In genomic region chr17:62794666-62794971, GRCh38 we compare ENCODE assay signal across 21 cellular contexts. TPM values are rescaled to one million over a fixed set of nuclear protein-coding genes. Genes with fewer than 3 reads are reported as not detected.
DNase-seq lines count a peak whose midpoint lies in the region; FAIRE-seq and TF ChIP-seq lines count a peak whose summit lies in the region.
"Had no signal": no experiment of that assay in that cellular context is flagged by ENCODE, and none has a peak within 500 bp of the region (broad histone marks: within the 10 kb centered on the region; RNA-seq: fewer than 3 reads in every experiment).

No MANE protein-coding gene starts in this region.

- H3K36me3 ChIP-seq in MM.1S (replicated peaks; ENCODE audit: insufficient read depth, low read length) (no peaks in the 10 kb centered on the region), astrocyte (ENCODE audit: insufficient read depth, low read length) (no peaks in the 10 kb centered on the region), thyroid gland (no peaks in the 10 kb centered on the region)
- H3K36me3 ChIP-seq: heart right ventricle, vagina had no signal

- H4K20me1 ChIP-seq in MM.1S (ENCODE audit: insufficient read depth, low read length), result no peaks in the 10 kb centered on the region
- H4K20me1 ChIP-seq in astrocyte (ENCODE audit: insufficient read depth, low read length), result no peaks in the 10 kb centered on the region

- no peaks in the 10 kb centered on the region for H3K79me2 ChIP-seq in MM.1S (ENCODE audit: low read length)
- H3K79me2 ChIP-seq in astrocyte (ENCODE audit: insufficient read depth, low read length), result no peaks in the 10 kb centered on the region

- 55 to 75% methylated on average over 4 of the region's 4 CpGs for WGBS in thyroid gland, 2 donors

- H3K9me3 ChIP-seq in MM.1S (replicated peaks; ENCODE audit: insufficient read depth, low read length) (no peaks in the 10 kb centered on the region), astrocyte (ENCODE audit: insufficient read depth, low read depth, low read length) (no peaks in the 10 kb centered on the region), thyroid gland (no peaks in the 10 kb centered on the region)
- H3K9me3 ChIP-seq: heart right ventricle, vagina had no signal

- H3K27ac ChIP-seq in MM.1S (ENCODE audit: low read length), result no peak overlapping the region
- H3K27ac ChIP-seq in astrocyte (ENCODE audit: low read depth, low read length), result no peak overlapping the region
- H3K27ac ChIP-seq in thyroid gland, result no peak overlapping the region
- H3K27ac ChIP-seq: heart right ventricle, vagina had no signal

- H3K4me2 ChIP-seq in MM.1S (ENCODE audit: low read depth, low read length), result peak overlapping the region; percentile 28
- H3K4me2 ChIP-seq in astrocyte (ENCODE audit: low read length), result no peak overlapping the region

- H3K4me3 ChIP-seq in MM.1S (ENCODE audit: low read length) (no peak overlapping the region), astrocyte (ENCODE audit: insufficient read depth, low read depth, low read length) (no peak overlapping the region), thyroid gland (replicated peaks in 1 of 3) (no peak overlapping the region)
- H3K4me3 ChIP-seq: heart right ventricle, vagina had no signal

- peaks cover 48% of the 10 kb centered on the region for H3K27me3 Mint-ChIP-seq in activated T-cell treated with anti-CD3 and anti-CD28 coated beads, Interleukin-2, amount 50 U/mL, for 24 hours
- no peaks in the 10 kb centered on the region for H3K27me3 Mint-ChIP-seq in astrocyte (ENCODE audit: low read depth, unreplicated experiment)

- intact Hi-C loops in thyroid gland (cut with DNase I), result no loop called here

- no peaks in the 10 kb centered on the region for H3F3A ChIP-seq in MM.1S (ENCODE audit: insufficient read depth, low read length)

- H3K4me1 Mint-ChIP-seq in activated T-cell treated with anti-CD3 and anti-CD28 coated beads, Interleukin-2, amount 50 U/mL, for 24 hours (ENCODE audit: low read depth), result peaks cover 13% of the 10 kb centered on the region
- peaks cover 33% of the 10 kb centered on the region for H3K4me1 Mint-ChIP-seq in astrocyte (ENCODE audit: low read depth, unreplicated experiment)

- H3K9me3 Mint-ChIP-seq in activated T-cell treated with anti-CD3 and anti-CD28 coated beads, Interleukin-2, amount 50 U/mL, for 24 hours, result no peaks in the 10 kb centered on the region
- H3K9me3 Mint-ChIP-seq in astrocyte (ENCODE audit: unreplicated experiment), result no peaks in the 10 kb centered on the region

- H3K36me3 Mint-ChIP-seq in activated T-cell treated with anti-CD3 and anti-CD28 coated beads, Interleukin-2, amount 50 U/mL, for 24 hours (ENCODE audit: low read depth), result no peaks in the 10 kb centered on the region
- H3K36me3 Mint-ChIP-seq in astrocyte (ENCODE audit: low read depth, unreplicated experiment), result no peaks in the 10 kb centered on the region
- H3K36me3 Mint-ChIP-seq: brain had no signal

- peak overlapping the region; percentile 24; the same call in 1 of the 2 replicates for H2AFZ ChIP-seq in MM.1S (ENCODE audit: low read length)
- no peak overlapping the region for H2AFZ ChIP-seq in astrocyte (ENCODE audit: low read depth, low read length)

- no peak for FAIRE-seq in astrocyte (lab: Jason Lieb, UNC)
- no peak for FAIRE-seq in GM12892 (lab: Jason Lieb, UNC)
- FAIRE-seq: HepG2 had no signal

- H3K27ac Mint-ChIP-seq in activated T-cell treated with anti-CD3 and anti-CD28 coated beads, Interleukin-2, amount 50 U/mL, for 24 hours, result no peak overlapping the region
- no peak overlapping the region for H3K27ac Mint-ChIP-seq in astrocyte (ENCODE audit: unreplicated experiment)
- H3K27ac Mint-ChIP-seq: brain had no signal

- H3K4me1 ChIP-seq in MM.1S (ENCODE audit: low read length) (no peaks in the 10 kb centered on the region), astrocyte (ENCODE audit: insufficient read depth, low read length) (peaks cover 26% of the 10 kb centered on the region), thyroid gland (no peaks in the 10 kb centered on the region)
- H3K4me1 ChIP-seq: vagina had no signal

- H3K9me2 ChIP-seq in MM.1S (replicated peaks; ENCODE audit: insufficient read depth, low read length), result no peaks in the 10 kb centered on the region

- H3K9ac ChIP-seq in MM.1S (ENCODE audit: low read length), result no peak overlapping the region
- no peak overlapping the region for H3K9ac ChIP-seq in astrocyte (ENCODE audit: low read length)

- H3K27me3 ChIP-seq in MM.1S (replicated peaks; ENCODE audit: insufficient read depth, low read length), result no peaks in the 10 kb centered on the region
- no peaks in the 10 kb centered on the region for H3K27me3 ChIP-seq in astrocyte (ENCODE audit: insufficient read depth, low read length)
- no peaks in the 10 kb centered on the region for H3K27me3 ChIP-seq in thyroid gland
- H3K27me3 ChIP-seq: vagina had no signal

- TF ChIP-seq CTCF in MM.1S (IDR thresholded peaks at IDR 0.05; ENCODE audit: low read length) (no peak), astrocyte (IDR thresholded peaks at IDR 0.05; ENCODE audit: insufficient read depth, low read depth, low read length) (no peak), thyroid gland (IDR thresholded peaks at IDR 0.05) (no peak)

- DNase-seq in activated T-cell treated with anti-CD3 and anti-CD28 coated beads, Interleukin-2, amount 50 U/mL, for 24 hours, result no peak
- DNase-seq in activated T-cell treated with anti-CD3 and anti-CD28 coated beads, Interleukin-2, amount 50 U/mL, for 48 hours, result no peak
- DNase-seq in MM.1S, result no peak
- DNase-seq in astrocyte (ENCODE audit: low read depth), result no peak
- peak; percentile 28 for DNase-seq in pons (ENCODE audit: low spot score)
- no peak for DNase-seq in GM12892 (ENCODE audit: insufficient read length)
- DNase-seq in thyroid gland, result no peak
- no peak for DNase-seq in T1000 (lab: John Stamatoyannopoulos, UW)
- DNase-seq: activated CD4-positive, alpha-beta T cell treated with anti-CD3 and anti-CD28 coated beads for 4 hours; activated effector memory CD4-positive, alpha-beta T cell treated with Interleukin-2 at 50 U/mL for 16 hours; heart right ventricle; kidney glomerular epithelial cell; NCI-H1048; NCI-H2171 treated with DMSO at 0.1 percent for 48 hours; posterior cingulate gyrus had no signal

- no peak for TF ChIP-seq POLR2A in GM12892 (IDR thresholded peaks at IDR 0.05; ENCODE audit: low read depth, low read length)
- TF ChIP-seq POLR2A in thyroid gland (IDR thresholded peaks at IDR 0.05), result no peak

- peak overlapping the region; percentile 9 for H3K4me3 Mint-ChIP-seq in activated T-cell treated with anti-CD3 and anti-CD28 coated beads, Interleukin-2, amount 50 U/mL, for 24 hours
- H3K4me3 Mint-ChIP-seq in astrocyte (ENCODE audit: unreplicated experiment), result peak overlapping the region; percentile 9
- H3K4me3 Mint-ChIP-seq: brain had no signal

RNA-seq across cellular contexts. Expression of gene MARCHF10, which starts 13.5 kb away (rescaled TPM):
- total RNA-seq in astrocyte (not detected in 2 replicates), thyroid gland (under 1 TPM in 2 of 4 donors, not detected in 2; 0.29 to 0.81 TPM)
- not detected for polyA plus RNA-seq in GM12892 (2012; ENCODE audit: missing spikeins)
- total RNA-seq: heart right ventricle, HepG2, mononuclear cell, RPMI7951 had no signal
- polyA plus RNA-seq: fibroblast of lung, HepG2 had no signal
